Comparison of ENCODE assay signal across 8 cellular contexts in genomic region chr5:134904621-134905245, GRCh38. TPM values are rescaled to one million over a fixed set of nuclear protein-coding genes. Genes with fewer than 3 reads are reported as not detected.
A peak's percentile ranks its signal among the peaks of the same experiment; 100 is the strongest.
DNase-seq lines count a peak whose midpoint lies in the region; ATAC-seq, FAIRE-seq and TF ChIP-seq lines count a peak whose summit lies in the region.

Gene PCBD2, plus strand, starts transcription at chr5:134905131. Its CDS starts 9 bp downstream, at chr5:134905140.

- H4K20me1 ChIP-seq in BLaER1 treated with 17β-estradiol and CSF1 and Interleukin-3, amounts not matched to agents 10 nM and 100 nM, result peaks cover 0 to 5% (median 0%) of the 10 kb centered on the region in 11 experiments; a peak in 1 of 22 replicates

- no peak for FAIRE-seq in GM19239 (lab: Jason Lieb, UNC)

- peaks cover 10 to 36% (median 17%) of the 10 kb centered on the region in 11 experiments; a peak in 21 of 22 replicates for H3K36me3 ChIP-seq in BLaER1 treated with 17β-estradiol and CSF1 and Interleukin-3, amounts not matched to agents 10 nM and 100 nM

- H3K9me3 ChIP-seq in BLaER1 treated with 17β-estradiol and CSF1 and Interleukin-3, amounts not matched to agents 10 nM and 100 nM (replicated peaks in 1 of 11), result no peaks in the 10 kb centered on the region

- no peaks in the 10 kb centered on the region for H3K9me3 Mint-ChIP-seq in chondrocyte (ENCODE audit: low read depth)

- ATAC-seq in HG03442 (IDR thresholded peaks at IDR 0.05; ENCODE audit: unreplicated experiment), result peak; percentile 77

- H3K36me3 Mint-ChIP-seq in chondrocyte (ENCODE audit: low read depth), result peaks cover 5% of the 10 kb centered on the region

- peak; percentile 93 for TF ChIP-seq CTCF in chondrocyte (IDR thresholded peaks at IDR 0.05)

- peaks cover 38 to 54% (median 47%) of the 10 kb centered on the region in 10 experiments for H3K4me1 ChIP-seq in BLaER1 treated with 17β-estradiol and CSF1 and Interleukin-3, amounts not matched to agents 10 nM and 100 nM

- H3K4me3 Mint-ChIP-seq in chondrocyte (ENCODE audit: unreplicated experiment), result peak within 1 kb of the TSS; percentile 88

- H3K27ac ChIP-seq in BLaER1 treated with 17β-estradiol and CSF1 and Interleukin-3, amounts not matched to agents 10 nM and 100 nM, result peak within 1 kb of the TSS; percentile 97 to 99 (median 98)
- peak within 1 kb of the TSS; percentile 95 for H3K27ac ChIP-seq in layer of hippocampus (ENCODE audit: low read depth, low read length)

- peak within 1 kb of the TSS; percentile 96 to 99 (median 98) for H3K9ac ChIP-seq in BLaER1 treated with 17β-estradiol and CSF1 and Interleukin-3, amounts not matched to agents 10 nM and 100 nM

- peak within 1 kb of the TSS; percentile 62 to 92 (median 77) for H3K4me2 ChIP-seq in BLaER1 treated with 17β-estradiol and CSF1 and Interleukin-3, amounts not matched to agents 10 nM and 100 nM

- H3K4me3 ChIP-seq in BLaER1 treated with 17β-estradiol and CSF1 and Interleukin-3, amounts not matched to agents 10 nM and 100 nM, result peak within 1 kb of the TSS; percentile 68 to 89 (median 76)

- DNase-seq in GM19239 (ENCODE audit: insufficient read length, low spot score) (peak; percentile 73), NCI-H510A treated with DMSO at 0.1 percent for 48 hours (lab: John Stamatoyannopoulos, UW) (peak; percentile 66), chondrocyte (ENCODE audit: low spot score) (peak; percentile 97)
- peak; percentile 88 for DNase-seq in activated CD4-positive, alpha-beta T cell treated with anti-CD3 and anti-CD28 coated beads for 24 hours (ENCODE audit: low read depth in 2 of 2)
- DNase-seq in stimulated activated CD4-positive, alpha-beta T cell treated with anti-CD3 and anti-CD28 coated beads, Interleukin-1b, Interleukin-23, amount 100 ng/mL, for 24 hours (ENCODE audit: low read depth in 4 of 4, low spot score in 1 of 4), result peak; percentile 78 to 90 (median 82)

- no peaks in the 10 kb centered on the region for H3K27me3 Mint-ChIP-seq in chondrocyte (ENCODE audit: low read depth)

- H3K27me3 ChIP-seq in BLaER1 treated with 17β-estradiol and CSF1 and Interleukin-3, amounts not matched to agents 10 nM and 100 nM, result no peaks in the 10 kb centered on the region
- no peaks in the 10 kb centered on the region for H3K27me3 ChIP-seq in layer of hippocampus (ENCODE audit: control insufficient read depth, insufficient read depth, low read length)

- peaks cover 7% of the 10 kb centered on the region for H3K4me1 Mint-ChIP-seq in chondrocyte (ENCODE audit: low read depth)

- peak within 1 kb of the TSS; percentile 96 for H3K27ac Mint-ChIP-seq in chondrocyte (ENCODE audit: unreplicated experiment)

RNA-seq across cellular contexts. Expression of gene PCBD2, which starts in this region (rescaled TPM):
- total RNA-seq in chondrocyte, result 8.3 to 9.0 TPM (median 8.8 TPM) in 3 replicates

Comparison
In these comparisons a context has a peak if more than half of its experiments do, and no peak if none do; other contexts are left out.
1. Peak in every context shown above with its lines: DNase-seq, ATAC-seq, H3K4me3 ChIP-seq and H3K27ac ChIP-seq.